Comparison of ENCODE assay signal across 17 cellular contexts in the genomic region with DNA sequence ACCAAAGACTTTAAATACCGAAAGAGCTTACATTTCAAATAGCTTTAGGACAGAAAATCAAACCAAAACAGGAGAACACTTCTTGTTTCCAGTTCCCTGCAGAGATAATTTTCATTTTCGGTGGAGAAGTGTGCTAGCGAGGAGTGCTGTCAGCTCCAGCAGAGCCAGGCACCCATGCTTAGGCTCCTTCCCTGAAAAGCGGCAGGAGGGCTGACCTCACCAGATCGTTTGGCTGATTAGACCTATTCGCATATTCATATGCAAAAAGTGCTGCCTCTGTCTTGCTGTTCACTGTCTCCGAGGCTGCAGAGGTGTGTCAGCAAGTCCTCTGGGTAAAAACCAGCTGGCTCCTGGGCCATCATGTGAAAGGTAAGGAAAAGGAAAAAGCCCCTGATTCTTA.
DNase-seq lines count a peak whose midpoint lies in the region; ATAC-seq and TF ChIP-seq lines count a peak whose summit lies in the region.
"Had no signal": no experiment of that assay in that cellular context is flagged by ENCODE, and none has a peak within 500 bp of the region (broad histone marks: within the 10 kb centered on the region; RNA-seq: fewer than 3 reads in every experiment).

No MANE protein-coding gene starts in this region.

- H3K4me3 ChIP-seq in Karpas-422 (ENCODE audit: low read length) (no peak overlapping the region), smooth muscle cell (no peak overlapping the region)
- H3K4me3 ChIP-seq: suprapubic skin had no signal

- no peaks in the 10 kb centered on the region for H3K79me2 ChIP-seq in Karpas-422 (ENCODE audit: low read length)
- H3K79me2 ChIP-seq in smooth muscle cell (ENCODE audit: low read depth) = no peaks in the 10 kb centered on the region

- no peaks in the 10 kb centered on the region for H3K9me2 ChIP-seq in Karpas-422 (replicated peaks; ENCODE audit: insufficient read depth, low read length)

- H4K20me1 ChIP-seq in Karpas-422 (ENCODE audit: insufficient read depth, low read depth, low read length) (no peaks in the 10 kb centered on the region), smooth muscle cell (ENCODE audit: low read depth) (no peaks in the 10 kb centered on the region)

- H3F3A ChIP-seq in smooth muscle cell (ENCODE audit: low read depth) = peaks cover 28% of the 10 kb centered on the region

- no peak overlapping the region for H3K27ac ChIP-seq in Karpas-422 (ENCODE audit: low read length)
- H3K27ac ChIP-seq in smooth muscle cell (ENCODE audit: low read depth) = no peak overlapping the region
- H3K27ac ChIP-seq: suprapubic skin, VCaP had no signal

- H3K27me3 ChIP-seq in Karpas-422 (ENCODE audit: low read length) = no peaks in the 10 kb centered on the region
- no peaks in the 10 kb centered on the region for H3K27me3 ChIP-seq in smooth muscle cell (ENCODE audit: low read depth)
- H3K27me3 ChIP-seq: suprapubic skin had no signal

- peak; percentile 52 for DNase-seq in Karpas-422
- peak; percentile 50 for DNase-seq in SK-N-DZ (ENCODE audit: low spot score)
- DNase-seq in islet precursor cell = peak; percentile 79
- no peak for DNase-seq in smooth muscle cell (lab: John Stamatoyannopoulos, UW; ENCODE audit: unreplicated experiment)
- DNase-seq in GM19238 (ENCODE audit: insufficient read length, low spot score) = no peak
- DNase-seq in NCI-H1436 (lab: John Stamatoyannopoulos, UW) = no peak
- DNase-seq: activated CD4-positive, alpha-beta T cell treated with anti-CD3 and anti-CD28 coated beads, Interleukin-2, amount 10 ng/mL, durations not matched to agents 24 days and 14 days; CD4-positive, alpha-beta memory T cell; DMS153; KG1; NCI-H1930; small intestine; stimulated activated naive B cell treated with anti-CD40 and anti-IgM and Interleukin-4, amounts not matched to agents 10 μg/mL and 1 μg/mL and 100 μg/mL, for 72 hours had no signal

- H3K9ac ChIP-seq in Karpas-422 (ENCODE audit: low read length) (no peak overlapping the region), smooth muscle cell (ENCODE audit: low read depth) (no peak overlapping the region)

- H2AFZ ChIP-seq in Karpas-422 (ENCODE audit: low read length) = no peak overlapping the region
- H2AFZ ChIP-seq in smooth muscle cell (ENCODE audit: low read depth) = peak overlapping the region; percentile 49

- H3K4me1 ChIP-seq in Karpas-422 (ENCODE audit: low read length) (peaks cover 46% of the 10 kb centered on the region), smooth muscle cell (ENCODE audit: low read depth) (peaks cover 29% of the 10 kb centered on the region)

- WGBS in smooth muscle cell (ENCODE audit: low lambda C conversion rate) = 27% methylated on average over 7 of the region's 7 CpGs

- H3K36me3 ChIP-seq in Karpas-422 (ENCODE audit: insufficient read depth, low read length) = no peaks in the 10 kb centered on the region
- no peaks in the 10 kb centered on the region for H3K36me3 ChIP-seq in smooth muscle cell (ENCODE audit: low read depth)
- H3K36me3 ChIP-seq: suprapubic skin had no signal

- TF ChIP-seq CTCF in smooth muscle cell (IDR thresholded peaks at IDR 0.05; ENCODE audit: borderline replicate concordance, insufficient read depth, poor library complexity, severe bottlenecking) = no peak

- no peak for ATAC-seq in GM21381 (IDR thresholded peaks at IDR 0.05; ENCODE audit: unreplicated experiment)
- ATAC-seq: activated T-helper 17 cell treated with anti-CD3 and anti-CD28 coated beads, Interleukin-2, amount 50 U/mL, for 72 hours; stimulated activated naive B cell treated with anti-CD40 and anti-IgM and Interleukin-4, amounts not matched to agents 10 μg/mL and 1 μg/mL and 100 μg/mL, for 72 hours had no signal

- H3K4me2 ChIP-seq in Karpas-422 (ENCODE audit: low read depth, low read length, poor library complexity, severe bottlenecking) (peak overlapping the region; percentile 26), smooth muscle cell (peak overlapping the region; percentile 26)

- H3K9me3 ChIP-seq in Karpas-422 (ENCODE audit: low read length) = no peaks in the 10 kb centered on the region; the same call in 1 of the 2 replicates
- H3K9me3 ChIP-seq in smooth muscle cell (replicated peaks; ENCODE audit: low read depth) = no peaks in the 10 kb centered on the region
- H3K9me3 ChIP-seq: suprapubic skin had no signal

Comparison
In these comparisons a context has a peak if more than half of its experiments do, and no peak if none do; other contexts are left out.
1. DNase-seq: peak in Karpas-422 (single experiment), SK-N-DZ (single experiment) and islet precursor cell (single experiment); none in smooth muscle cell (single experiment), GM19238 (single experiment) and NCI-H1436 (single experiment).